ENCODE assay signal across 28 cellular contexts in genomic region chr2:136213836-136214235, GRCh38.
DNase-seq lines count a peak whose midpoint lies in the region; FAIRE-seq and TF ChIP-seq lines count a peak whose summit lies in the region.
"Had no signal": no experiment of that assay in that cellular context is flagged by ENCODE, and none has a peak within 500 bp of the region (broad histone marks: within the 10 kb centered on the region; RNA-seq: fewer than 3 reads in every experiment).

No MANE protein-coding gene starts in this region.

- WGBS in sigmoid colon, 2 donors: 67 to 88% methylated on average over 3 of the region's 3 CpGs

- peaks cover 10% of the 10 kb centered on the region for H3K9me3 Mint-ChIP-seq in progenitor cell of endocrine pancreas (ENCODE audit: low read depth)

- no peak for TF ChIP-seq EP300 in sigmoid colon (IDR thresholded peaks at IDR 0.05)

- peak overlapping the region; percentile 68 for H3K4me2 ChIP-seq in OCI-LY3 (ENCODE audit: low read length)
- H3K4me2 ChIP-seq: KMS-11 had no signal

- H3K9me3 ChIP-seq in OCI-LY3 (ENCODE audit: insufficient read depth, low read length) (peaks cover 17% of the 10 kb centered on the region; the same call in 1 of the 2 replicates), duodenal mucosa (ENCODE audit: control insufficient read depth in 1 of 2, low read length in 2 of 2) (no peaks in the 10 kb centered on the region), sigmoid colon (peaks cover 0 to 4% (median 0%) of the 10 kb centered on the region in 4 donors)
- H3K9me3 ChIP-seq: HAP-1, psoas muscle, stomach had no signal

- H3K4me3 Mint-ChIP-seq in progenitor cell of endocrine pancreas (ENCODE audit: low read depth): no peak overlapping the region
- H3K4me3 Mint-ChIP-seq: activated CD8-positive, alpha-beta T cell treated with anti-CD3 and anti-CD28 coated beads for 36 hours; type B pancreatic cell had no signal

- H3K27me3 Mint-ChIP-seq in progenitor cell of endocrine pancreas: no peaks in the 10 kb centered on the region
- H3K27me3 Mint-ChIP-seq: activated CD8-positive, alpha-beta T cell treated with anti-CD3 and anti-CD28 coated beads for 36 hours had no signal

- intact Hi-C loops in sigmoid colon (cut with DNase I): no loop called here

- peaks cover 10% of the 10 kb centered on the region for H3K36me3 ChIP-seq in OCI-LY3 (replicated peaks; ENCODE audit: low read depth, low read length)
- no peaks in the 10 kb centered on the region for H3K36me3 ChIP-seq in duodenal mucosa (ENCODE audit: control insufficient read depth in 1 of 2, insufficient read depth in 2 of 2, low read length in 2 of 2)
- H3K36me3 ChIP-seq in sigmoid colon: no peaks in the 10 kb centered on the region
- H3K36me3 ChIP-seq: cardiac muscle cell, HAP-1, stomach had no signal

- no peaks in the 10 kb centered on the region for H4K20me1 ChIP-seq in OCI-LY3 (ENCODE audit: insufficient read depth, low read length)

- no peaks in the 10 kb centered on the region for H3K79me2 ChIP-seq in OCI-LY3 (ENCODE audit: low read length)

- peaks cover 76% of the 10 kb centered on the region for H3K4me1 ChIP-seq in OCI-LY3 (ENCODE audit: low read length)
- no peaks in the 10 kb centered on the region for H3K4me1 ChIP-seq in duodenal mucosa (ENCODE audit: control insufficient read depth in 1 of 2, insufficient read depth in 2 of 2, low read length in 2 of 2)
- no peaks in the 10 kb centered on the region for H3K4me1 ChIP-seq in sigmoid colon
- H3K4me1 ChIP-seq: HAP-1, psoas muscle had no signal

- peaks cover 3% of the 10 kb centered on the region for H3K36me3 Mint-ChIP-seq in progenitor cell of endocrine pancreas (ENCODE audit: insufficient read depth)
- H3K36me3 Mint-ChIP-seq: type B pancreatic cell had no signal

- H3K27me3 ChIP-seq in OCI-LY3 (ENCODE audit: low read depth, low read length) (peaks cover 22% of the 10 kb centered on the region; the same call in 1 of the 2 replicates), duodenal mucosa (ENCODE audit: control insufficient read depth in 1 of 2, insufficient read depth in 2 of 2, low read length in 2 of 2) (no peaks in the 10 kb centered on the region), sigmoid colon (no peaks in the 10 kb centered on the region)
- H3K27me3 ChIP-seq: cardiac muscle cell, stomach had no signal

- peak overlapping the region; percentile 56 for H3K27ac Mint-ChIP-seq in progenitor cell of endocrine pancreas

- peak overlapping the region; percentile 80 for H3K27ac ChIP-seq in OCI-LY3 (ENCODE audit: low read length)
- peak overlapping the region; percentile 24 for H3K27ac ChIP-seq in duodenal mucosa (ENCODE audit: low read depth, low read length)
- no peak overlapping the region for H3K27ac ChIP-seq in sigmoid colon
- H3K27ac ChIP-seq: 22Rv1, cardiac muscle cell, dorsolateral prefrontal cortex, KMS-11, psoas muscle had no signal

- H3K4me3 ChIP-seq in OCI-LY3 (ENCODE audit: low read length): peak overlapping the region; percentile 11; the same call in 1 of the 2 replicates
- H3K4me3 ChIP-seq in duodenal mucosa (ENCODE audit: low read depth in 1 of 2, low read length in 2 of 2): no peak overlapping the region
- no peak overlapping the region for H3K4me3 ChIP-seq in sigmoid colon
- H3K4me3 ChIP-seq: cardiac muscle cell, dorsolateral prefrontal cortex, HAP-1, psoas muscle, stomach had no signal

- no peak for TF ChIP-seq POLR2A in sigmoid colon (IDR thresholded peaks at IDR 0.05)

- H3K4me1 Mint-ChIP-seq in progenitor cell of endocrine pancreas (ENCODE audit: low read depth): peaks cover 36% of the 10 kb centered on the region

- no peak for FAIRE-seq in GM19239 (lab: Jason Lieb, UNC)
- FAIRE-seq: D721Med, small intestine had no signal

- TF ChIP-seq CTCF in OCI-LY3 (IDR thresholded peaks at IDR 0.05; ENCODE audit: low read depth, low read length) (no peak), progenitor cell of endocrine pancreas (IDR thresholded peaks at IDR 0.05; ENCODE audit: unreplicated experiment) (no peak), sigmoid colon (IDR thresholded peaks at IDR 0.05) (no peak)

- H2AFZ ChIP-seq in OCI-LY3 (ENCODE audit: low read depth, low read length): no peak overlapping the region

- H3K9ac ChIP-seq in OCI-LY3 (ENCODE audit: low read length) (no peak overlapping the region; the same call in 1 of the 2 replicates), duodenal mucosa (ENCODE audit: low read depth in 1 of 2, low read length in 2 of 2) (no peak overlapping the region)
- H3K9ac ChIP-seq: KMS-11 had no signal

- DNase-seq in NCI-H2171 treated with DMSO at 0.1 percent for 48 hours (lab: John Stamatoyannopoulos, UW) (peak; percentile 16), NCI-H2171 (lab: John Stamatoyannopoulos, UW) (no peak), progenitor cell of endocrine pancreas (ENCODE audit: low spot score, unreplicated experiment) (no peak), GM19238 (ENCODE audit: insufficient read length, low spot score) (no peak), GM19239 (ENCODE audit: insufficient read length, low spot score) (no peak), sigmoid colon (no peak)
- DNase-seq: activated CD8-positive, alpha-beta T cell treated with anti-CD3 and anti-CD28 coated beads for 36 hours; activated gamma-delta T cell; activated T-cell treated with anti-CD3 and anti-CD28 coated beads for 4 hours; amniotic stem cell; dorsolateral prefrontal cortex; EL; foreskin fibroblast; left ventricle myocardium superior; midbrain; NCI-H1694 treated with DMSO at 0.1 percent for 48 hours; psoas muscle; small intestine; stimulated activated CD4-positive, alpha-beta T cell treated with anti-CD3 and anti-CD28 coated beads, Interleukin-4, amount 100 ng/mL, for 1 hour; stomach had no signal

Comparison
In these comparisons a context has a peak if more than half of its experiments do, and no peak if none do; other contexts are left out.
1. H3K27ac ChIP-seq: peak in OCI-LY3 (single experiment) and duodenal mucosa (single experiment); none in sigmoid colon (0 of 4).